Comparison of ENCODE assay signal across 10 cellular contexts in the genomic region with DNA sequence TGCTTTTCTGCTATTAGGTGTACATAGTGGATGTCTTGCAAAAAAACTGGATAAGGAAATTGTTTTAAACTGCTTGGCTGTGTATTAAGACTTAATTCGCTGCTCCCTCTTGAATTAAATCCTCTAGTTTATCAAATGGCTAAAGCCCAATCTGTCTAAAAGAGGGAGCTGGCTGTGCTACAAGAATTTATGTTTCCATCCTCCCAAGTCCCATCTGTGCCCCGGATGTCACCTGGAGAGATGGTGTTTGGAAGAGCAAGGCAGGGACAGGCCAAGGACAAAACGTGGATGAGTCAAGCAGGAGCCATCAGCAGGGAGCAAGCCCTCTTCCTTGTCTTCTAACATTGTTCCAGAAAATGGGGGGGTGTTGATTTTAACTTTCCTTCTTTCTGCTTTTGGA.
DNase-seq lines count a peak whose midpoint lies in the region.
"Had no signal": no experiment of that assay in that cellular context is flagged by ENCODE, and none has a peak within 500 bp of the region (broad histone marks: within the 10 kb centered on the region; RNA-seq: fewer than 3 reads in every experiment).

No MANE protein-coding gene starts in this region.

- H3K27me3 Mint-ChIP-seq in activated naive CD4-positive, alpha-beta T cell treated with anti-CD3 and anti-CD28 coated beads for 36 hours (ENCODE audit: low read depth) = peaks cover 21% of the 10 kb centered on the region

- CTCF ChIA-PET in activated naive CD4-positive, alpha-beta T cell treated with anti-CD3 and anti-CD28 coated beads for 36 hours (lab: Charles Lee) = interaction anchor here (0.6 kb wide), 1 partner anchor 377 kb away, joined by 4 read pairs; no protein-coding TSS in a partner anchor

- DNase-seq in G401 (ENCODE audit: low spot score) (peak; percentile 84), NCI-H1694 treated with DMSO at 0.1 percent for 48 hours (lab: John Stamatoyannopoulos, UW) (peak; percentile 40), NCI-H82 treated with DMSO at 0.1 percent for 48 hours (lab: John Stamatoyannopoulos, UW; ENCODE audit: unreplicated experiment) (peak; percentile 73), NCI-H2227 (lab: John Stamatoyannopoulos, UW; ENCODE audit: unreplicated experiment) (no peak)
- no peak for DNase-seq in activated naive CD4-positive, alpha-beta T cell treated with anti-CD3 and anti-CD28 coated beads for 36 hours
- DNase-seq in activated CD8-positive, alpha-beta memory T cell treated with anti-CD3 and anti-CD28 coated beads, Interleukin-2, amount 50 U/mL, for 4 hours = no peak
- DNase-seq: BE2C; CD4-positive, alpha-beta memory T cell; GM23248; H7 had no signal

- no peak overlapping the region for H3K4me3 Mint-ChIP-seq in activated naive CD4-positive, alpha-beta T cell treated with anti-CD3 and anti-CD28 coated beads for 36 hours
- H3K4me3 Mint-ChIP-seq: CD4-positive, alpha-beta memory T cell had no signal

- H3K36me3 Mint-ChIP-seq in activated naive CD4-positive, alpha-beta T cell treated with anti-CD3 and anti-CD28 coated beads for 36 hours (ENCODE audit: low read depth) = no peaks in the 10 kb centered on the region
- H3K36me3 Mint-ChIP-seq: CD4-positive, alpha-beta memory T cell had no signal

- H3K9me3 Mint-ChIP-seq in activated naive CD4-positive, alpha-beta T cell treated with anti-CD3 and anti-CD28 coated beads for 36 hours = no peaks in the 10 kb centered on the region
- H3K9me3 Mint-ChIP-seq: CD4-positive, alpha-beta memory T cell had no signal

- in situ Hi-C loops in G401 (cut with HindIII; ENCODE audit: low sequenced_read_pairs) = no loop called here

- no peak overlapping the region for H3K27ac Mint-ChIP-seq in activated naive CD4-positive, alpha-beta T cell treated with anti-CD3 and anti-CD28 coated beads for 36 hours
- H3K27ac Mint-ChIP-seq: CD4-positive, alpha-beta memory T cell had no signal

- no peaks in the 10 kb centered on the region for H3K4me1 Mint-ChIP-seq in activated naive CD4-positive, alpha-beta T cell treated with anti-CD3 and anti-CD28 coated beads for 36 hours (ENCODE audit: low read depth)
- H3K4me1 Mint-ChIP-seq: CD4-positive, alpha-beta memory T cell had no signal

- intact Hi-C loops in activated naive CD4-positive, alpha-beta T cell treated with anti-CD3 and anti-CD28 coated beads for 36 hours (cut with micrococcal nuclease) = no loop called here

Comparison
In these comparisons a context has a peak if more than half of its experiments do, and no peak if none do; other contexts are left out.
1. DNase-seq: peak in G401 (single experiment), NCI-H1694 treated with DMSO at 0.1 percent for 48 hours (single experiment) and NCI-H82 treated with DMSO at 0.1 percent for 48 hours (single experiment); none in activated naive CD4-positive, alpha-beta T cell treated with anti-CD3 and anti-CD28 coated beads for 36 hours (single experiment), activated CD8-positive, alpha-beta memory T cell treated with anti-CD3 and anti-CD28 coated beads, Interleukin-2, amount 50 U/mL, for 4 hours (single experiment) and NCI-H2227 (single experiment).